ENCODE assay signal across 8 cellular contexts in genomic region chr15:56365075-56365711, GRCh38. TPM values are rescaled to one million over a fixed set of nuclear protein-coding genes. Genes with fewer than 3 reads are reported as not detected.
DNase-seq lines count a peak whose midpoint lies in the region; ATAC-seq and TF ChIP-seq lines count a peak whose summit lies in the region.

Gene TEX9 (plus strand): TSS chr15:56365426. CDS start chr15:56365451, 25 bp downstream.

- TF ChIP-seq CTCF in epithelial cell of proximal tubule (conservative IDR thresholded peaks at IDR 0.05; ENCODE audit: low read depth, low read length): no peak

- ATAC-seq in GM19468 (IDR thresholded peaks at IDR 0.05; ENCODE audit: extremely low read depth, unreplicated experiment): peak; percentile 89

- no peaks in the 10 kb centered on the region for H3K36me3 ChIP-seq in mucosa of rectum (ENCODE audit: control insufficient read depth in 2 of 2, insufficient read depth in 2 of 2, low read length in 2 of 2)

- H3K27me3 ChIP-seq in mucosa of rectum (ENCODE audit: control insufficient read depth in 2 of 2, insufficient read depth in 2 of 2, low read length in 2 of 2): no peaks in the 10 kb centered on the region

- H3K4me3 ChIP-seq in epithelial cell of proximal tubule (ENCODE audit: low read depth, low read length) (peak within 1 kb of the TSS; percentile 80), mucosa of rectum (ENCODE audit: low read length in 2 of 2) (peak within 1 kb of the TSS; percentile 86 to 97)

- H3K9me3 ChIP-seq in mucosa of rectum (ENCODE audit: control insufficient read depth in 2 of 2, low read length in 2 of 2): no peaks in the 10 kb centered on the region

- DNase-seq in COLO829 (ENCODE audit: low spot score): peak; percentile 84
- DNase-seq in HPDE6-E6E7 (ENCODE audit: extremely low spot score): peak; percentile 82
- peak; percentile 61 for DNase-seq in NOMO-1 treated with DMSO at 0.1 percent for 48 hours (lab: John Stamatoyannopoulos, UW; ENCODE audit: unreplicated experiment)
- peak; percentile 65 for DNase-seq in activated CD8-positive, alpha-beta memory T cell treated with anti-CD3 and anti-CD28 coated beads, Interleukin-2, amount 50 U/mL, for 4 hours
- no peak for DNase-seq in epithelial cell of proximal tubule (ENCODE audit: low read depth)
- DNase-seq in stimulated activated CD8-positive, alpha-beta memory T cell treated with anti-CD3 and anti-CD28 coated beads, Interleukin-4, amount 100 ng/mL, for 4 hours (ENCODE audit: low read depth in 2 of 2, low spot score in 1 of 2): peak; percentile 34 to 40

- H3K4me1 ChIP-seq in mucosa of rectum (ENCODE audit: control insufficient read depth in 2 of 2, insufficient read depth in 2 of 2, low read length in 2 of 2): peaks cover 3 to 5% of the 10 kb centered on the region in 2 donors

- H3K9ac ChIP-seq in mucosa of rectum (ENCODE audit: low read depth in 1 of 2, low read length in 2 of 2): peak within 1 kb of the TSS; percentile 52 to 72

- H3K27ac ChIP-seq in mucosa of rectum (ENCODE audit: low read depth in 2 of 2, low read length in 2 of 2): peak within 1 kb of the TSS in 1 of 2 donors; percentile 32

RNA-seq across cellular contexts. Expression of gene TEX9, which starts in this region (rescaled TPM):
- 3.3 and 4.7 TPM in 2 replicates for total RNA-seq in epithelial cell of proximal tubule
